ENCODE assay signal across 16 cellular contexts in genomic region chr18:23935804-23936203, GRCh38.
A peak's percentile ranks its signal among the peaks of the same experiment; 100 is the strongest.
DNase-seq lines count a peak whose midpoint lies in the region; ATAC-seq and TF ChIP-seq lines count a peak whose summit lies in the region.
"Had no signal": no experiment of that assay in that cellular context is flagged by ENCODE, and none has a peak within 500 bp of the region (broad histone marks: within the 10 kb centered on the region; RNA-seq: fewer than 3 reads in every experiment).

No MANE protein-coding gene starts in this region.

- H3K4me3 ChIP-seq in OCI-LY7 (ENCODE audit: low read depth, low read length, poor library complexity, severe bottlenecking): no peak overlapping the region
- H3K4me3 ChIP-seq in vagina: no peak overlapping the region
- no peak overlapping the region for H3K4me3 ChIP-seq in PC-9
- H3K4me3 ChIP-seq: heart left ventricle, testis had no signal

- H3K4me1 ChIP-seq in OCI-LY7 (ENCODE audit: insufficient read depth, low read length, poor library complexity, severe bottlenecking) (peaks cover 37% of the 10 kb centered on the region), vagina (no peaks in the 10 kb centered on the region), PC-9 (replicated peaks; ENCODE audit: insufficient read depth) (no peaks in the 10 kb centered on the region)

- H4K20me1 ChIP-seq in OCI-LY7 (ENCODE audit: insufficient read depth, low read length) (no peaks in the 10 kb centered on the region), PC-9 (ENCODE audit: insufficient read depth) (no peaks in the 10 kb centered on the region)

- peak; percentile 51 for DNase-seq in activated naive CD8-positive, alpha-beta T cell treated with anti-CD3 and anti-CD28 coated beads, Interleukin-2, amount 10 ng/mL, durations not matched to agents 7 days and 5 days
- no peak for DNase-seq in activated naive CD8-positive, alpha-beta T cell treated with anti-CD3 and anti-CD28 coated beads for 36 hours
- DNase-seq in OCI-LY7 (ENCODE audit: low spot score): peak; percentile 35
- DNase-seq in central memory CD8-positive, alpha-beta T cell (ENCODE audit: low spot score in 2 of 2): peak in 1 of 2 donors; percentile 35
- peak; percentile 9 to 70 for DNase-seq in vagina (ENCODE audit: extremely low spot score in 2 of 2)
- DNase-seq in PC-9: no peak
- DNase-seq in NCI-H226: no peak
- DNase-seq: EL, heart left ventricle, NCI-H1092, NCI-H526, nucleus accumbens, OCI-M1, SHP77 treated with DMSO at 0.1 percent for 48 hours, testis had no signal

- H3F3A ChIP-seq in PC-9 (ENCODE audit: insufficient read depth, low read depth): no peaks in the 10 kb centered on the region

- H3K27ac ChIP-seq in OCI-LY7 (ENCODE audit: low read depth, low read length, poor library complexity, severe bottlenecking) (no peak overlapping the region), vagina (no peak overlapping the region), PC-9 (no peak overlapping the region)
- H3K27ac ChIP-seq: heart left ventricle, testis had no signal

- H3K36me3 Mint-ChIP-seq in activated naive CD8-positive, alpha-beta T cell treated with anti-CD3 and anti-CD28 coated beads, Interleukin-2, amount 10 ng/mL, durations not matched to agents 7 days and 5 days: peaks cover 1% of the 10 kb centered on the region
- no peaks in the 10 kb centered on the region for H3K36me3 Mint-ChIP-seq in activated naive CD8-positive, alpha-beta T cell treated with anti-CD3 and anti-CD28 coated beads for 36 hours
- H3K36me3 Mint-ChIP-seq in central memory CD8-positive, alpha-beta T cell (ENCODE audit: insufficient read depth): peaks cover 5% of the 10 kb centered on the region

- H3K4me3 Mint-ChIP-seq in activated naive CD8-positive, alpha-beta T cell treated with anti-CD3 and anti-CD28 coated beads, Interleukin-2, amount 10 ng/mL, durations not matched to agents 7 days and 5 days: peak overlapping the region; percentile 38
- H3K4me3 Mint-ChIP-seq in activated naive CD8-positive, alpha-beta T cell treated with anti-CD3 and anti-CD28 coated beads for 36 hours: no peak overlapping the region
- H3K4me3 Mint-ChIP-seq in central memory CD8-positive, alpha-beta T cell: no peak overlapping the region
- H3K4me3 Mint-ChIP-seq: dendritic cell treated with granulocyte-macrophage colony-stimulating factor and Interleukin-4, amounts not matched to agents 40 ng/mL and 50 ng/mL, for 4 days had no signal

- H3K27me3 ChIP-seq in vagina (no peaks in the 10 kb centered on the region), PC-9 (ENCODE audit: insufficient read depth, low read depth) (no peaks in the 10 kb centered on the region)
- H3K27me3 ChIP-seq: heart left ventricle, testis had no signal

- TF ChIP-seq CTCF in OCI-LY7 (conservative IDR thresholded peaks at IDR 0.05; ENCODE audit: low read length) (no peak), vagina (IDR thresholded peaks at IDR 0.05) (no peak), PC-9 (conservative IDR thresholded peaks at IDR 0.05) (no peak)

- H3K36me3 ChIP-seq in OCI-LY7 (ENCODE audit: insufficient read depth, low read length) (no peaks in the 10 kb centered on the region), vagina (peaks cover 0 to 51% of the 10 kb centered on the region in 2 donors), PC-9 (ENCODE audit: low read depth) (no peaks in the 10 kb centered on the region)

- TF ChIP-seq POLR2A in vagina (IDR thresholded peaks at IDR 0.05): no peak

- POLR2A ChIA-PET in activated naive CD8-positive, alpha-beta T cell treated with anti-CD3 and anti-CD28 coated beads, Interleukin-2, amount 10 ng/mL, durations not matched to agents 7 days and 5 days (lab: Charles Lee): interaction anchor here (1.2 kb wide), 1 partner anchor 78 kb away, joined by 3 read pairs; no protein-coding TSS in a partner anchor
- POLR2A ChIA-PET in OCI-LY7 (lab: Charles Lee): no interaction called here
- POLR2A ChIA-PET in PC-9 (lab: Charles Lee; ENCODE audit: unreplicated experiment): no interaction called here

- CTCF ChIA-PET in OCI-LY7 (lab: Charles Lee; ENCODE audit: unreplicated experiment): no interaction called here
- CTCF ChIA-PET in PC-9 (lab: Charles Lee): no interaction called here

- no TSS peak for BruUV-seq in OCI-LY7 (replicated peaks; lab: Mats Ljungman, UMichigan)
- no TSS peak for BruUV-seq in PC-9 (replicated peaks; lab: Mats Ljungman, UMichigan)

- H2AFZ ChIP-seq in OCI-LY7 (ENCODE audit: low read length): no peak overlapping the region
- no peak overlapping the region for H2AFZ ChIP-seq in PC-9

- H3K79me2 ChIP-seq in OCI-LY7 (ENCODE audit: insufficient read depth, low read depth, low read length) (no peaks in the 10 kb centered on the region), PC-9 (ENCODE audit: low read depth) (no peaks in the 10 kb centered on the region)

- peak; percentile 88 for ATAC-seq in activated naive CD8-positive, alpha-beta T cell treated with anti-CD3 and anti-CD28 coated beads, Interleukin-2, amount 10 ng/mL, durations not matched to agents 7 days and 5 days (ENCODE audit: low read depth)
- peak; percentile 96 for ATAC-seq in central memory CD8-positive, alpha-beta T cell (replicated peaks; ENCODE audit: extremely low read depth, poor library complexity, severe bottlenecking)
- ATAC-seq: heart left ventricle had no signal

- intact Hi-C loops in OCI-LY7 (cut with micrococcal nuclease; ENCODE audit: unreplicated experiment) (loop anchor here (2.0 kb wide), 1 partner anchor 73 kb away; no protein-coding TSS in a partner anchor), vagina (cut with DNase I) (loop anchor here (10.0 kb wide), 2 partner anchors 79 to 189 kb away; partner anchors contain the start of gene TTC39C), PC-9 (cut with micrococcal nuclease; ENCODE audit: unreplicated experiment) (no loop called here)

- H3K4me2 ChIP-seq in OCI-LY7 (ENCODE audit: low read length): peak overlapping the region; percentile 15; the same call in 1 of the 2 replicates
- H3K4me2 ChIP-seq in PC-9: no peak overlapping the region

- H3K9me3 Mint-ChIP-seq in activated naive CD8-positive, alpha-beta T cell treated with anti-CD3 and anti-CD28 coated beads, Interleukin-2, amount 10 ng/mL, durations not matched to agents 7 days and 5 days: no peaks in the 10 kb centered on the region
- no peaks in the 10 kb centered on the region for H3K9me3 Mint-ChIP-seq in activated naive CD8-positive, alpha-beta T cell treated with anti-CD3 and anti-CD28 coated beads for 36 hours
- H3K9me3 Mint-ChIP-seq in central memory CD8-positive, alpha-beta T cell: no peaks in the 10 kb centered on the region
- H3K9me3 Mint-ChIP-seq: dendritic cell treated with granulocyte-macrophage colony-stimulating factor and Interleukin-4, amounts not matched to agents 40 ng/mL and 50 ng/mL, for 4 days had no signal

- H3K9me2 ChIP-seq in OCI-LY7 (ENCODE audit: insufficient read depth, low read length) (no peaks in the 10 kb centered on the region), PC-9 (ENCODE audit: insufficient read depth) (no peaks in the 10 kb centered on the region)

- H3K4me1 Mint-ChIP-seq in activated naive CD8-positive, alpha-beta T cell treated with anti-CD3 and anti-CD28 coated beads, Interleukin-2, amount 10 ng/mL, durations not matched to agents 7 days and 5 days: peaks cover 52% of the 10 kb centered on the region
- peaks cover 37% of the 10 kb centered on the region for H3K4me1 Mint-ChIP-seq in activated naive CD8-positive, alpha-beta T cell treated with anti-CD3 and anti-CD28 coated beads for 36 hours
- peaks cover 43% of the 10 kb centered on the region for H3K4me1 Mint-ChIP-seq in central memory CD8-positive, alpha-beta T cell

- H3K9me3 ChIP-seq in OCI-LY7 (ENCODE audit: low read length) (no peaks in the 10 kb centered on the region), vagina (no peaks in the 10 kb centered on the region), PC-9 (ENCODE audit: insufficient read depth, low read depth) (no peaks in the 10 kb centered on the region)
- H3K9me3 ChIP-seq: heart left ventricle, testis had no signal

- no peaks in the 10 kb centered on the region for H3K27me3 Mint-ChIP-seq in activated naive CD8-positive, alpha-beta T cell treated with anti-CD3 and anti-CD28 coated beads, Interleukin-2, amount 10 ng/mL, durations not matched to agents 7 days and 5 days
- H3K27me3 Mint-ChIP-seq in activated naive CD8-positive, alpha-beta T cell treated with anti-CD3 and anti-CD28 coated beads for 36 hours: peaks cover 3% of the 10 kb centered on the region
- no peaks in the 10 kb centered on the region for H3K27me3 Mint-ChIP-seq in central memory CD8-positive, alpha-beta T cell

- H3K27ac Mint-ChIP-seq in activated naive CD8-positive, alpha-beta T cell treated with anti-CD3 and anti-CD28 coated beads, Interleukin-2, amount 10 ng/mL, durations not matched to agents 7 days and 5 days: peak overlapping the region; percentile 71
- no peak overlapping the region for H3K27ac Mint-ChIP-seq in activated naive CD8-positive, alpha-beta T cell treated with anti-CD3 and anti-CD28 coated beads for 36 hours
- no peak overlapping the region for H3K27ac Mint-ChIP-seq in central memory CD8-positive, alpha-beta T cell (ENCODE audit: low read depth)
- H3K27ac Mint-ChIP-seq: dendritic cell treated with granulocyte-macrophage colony-stimulating factor and Interleukin-4, amounts not matched to agents 40 ng/mL and 50 ng/mL, for 4 days had no signal

Comparison
In these comparisons a context has a peak if more than half of its experiments do, and no peak if none do; other contexts are left out.
1. DNase-seq: peak in activated naive CD8-positive, alpha-beta T cell treated with anti-CD3 and anti-CD28 coated beads, Interleukin-2, amount 10 ng/mL, durations not matched to agents 7 days and 5 days (single experiment), OCI-LY7 (single experiment) and vagina (2 of 2); none in activated naive CD8-positive, alpha-beta T cell treated with anti-CD3 and anti-CD28 coated beads for 36 hours (single experiment), PC-9 (0 of 2) and NCI-H226 (single experiment).